ENCODE assay signal across 9 cellular contexts in genomic region chr16:84810518-84811273, GRCh38. TPM values are rescaled to one million over a fixed set of nuclear protein-coding genes. Genes with fewer than 3 reads are reported as not detected.
DNase-seq lines count a peak whose midpoint lies in the region; ATAC-seq and TF ChIP-seq lines count a peak whose summit lies in the region.
"Had no signal": no experiment of that assay in that cellular context is flagged by ENCODE, and none has a peak within 500 bp of the region (broad histone marks: within the 10 kb centered on the region; RNA-seq: fewer than 3 reads in every experiment).

No MANE protein-coding gene starts in this region.

- no CpG with 5 or more reads among the region's 17 CpGs for WGBS in neuronal stem cell (ENCODE audit: extremely low coverage in 2 of 2, insufficient read length in 2 of 2, insufficient replicate concordance in 1 of 2), 2 donors

- no peaks in the 10 kb centered on the region for H3K79me1 ChIP-seq in neuronal stem cell (ENCODE audit: low read depth, low read length)

- no peak overlapping the region for H2BK15ac ChIP-seq in neuronal stem cell (ENCODE audit: low read length)

- TF ChIP-seq CTCF in HL-60 (IDR thresholded peaks at IDR 0.05; ENCODE audit: insufficient read depth, low read length), result no peak

- no peak overlapping the region for H4K8ac ChIP-seq in neuronal stem cell (ENCODE audit: low read depth, low read length)

- H3K27ac Mint-ChIP-seq in activated T-helper 17 cell treated with anti-CD3 and anti-CD28 coated beads, Interleukin-2, amount 50 U/mL, for 72 hours, result peak overlapping the region; percentile 33

- no peaks in the 10 kb centered on the region for H3K27me3 Mint-ChIP-seq in activated T-helper 17 cell treated with anti-CD3 and anti-CD28 coated beads, Interleukin-2, amount 50 U/mL, for 72 hours

- peak; percentile 40 for ATAC-seq in activated T-helper 17 cell treated with anti-CD3 and anti-CD28 coated beads, Interleukin-2, amount 50 U/mL, for 72 hours (replicated peaks)
- ATAC-seq in HG03521 (IDR thresholded peaks at IDR 0.05; ENCODE audit: unreplicated experiment) (no peak), GM21390 (IDR thresholded peaks at IDR 0.05; ENCODE audit: unreplicated experiment) (no peak)

- no peaks in the 10 kb centered on the region for H3K9me3 Mint-ChIP-seq in activated T-helper 17 cell treated with anti-CD3 and anti-CD28 coated beads, Interleukin-2, amount 50 U/mL, for 72 hours

- H3K9me3 ChIP-seq in neuronal stem cell (replicated peaks in 1 of 2; ENCODE audit: control insufficient read depth in 2 of 2, insufficient read depth in 1 of 2, low read depth in 1 of 2, low read length in 2 of 2), result peaks cover 0 to 2% of the 10 kb centered on the region in 2 donors

- H3K18ac ChIP-seq in neuronal stem cell (ENCODE audit: low read length), result no peak overlapping the region

- H2BK12ac ChIP-seq in neuronal stem cell (ENCODE audit: low read length), result no peak overlapping the region

- no peak overlapping the region for H2BK5ac ChIP-seq in neuronal stem cell (ENCODE audit: low read length)

- H2BK120ac ChIP-seq in neuronal stem cell (ENCODE audit: low read depth, low read length), result no peak overlapping the region

- no peak overlapping the region for H4K91ac ChIP-seq in neuronal stem cell (ENCODE audit: low read depth, low read length, poor library complexity)

- peak overlapping the region; percentile 23 for H3K4me3 Mint-ChIP-seq in activated T-helper 17 cell treated with anti-CD3 and anti-CD28 coated beads, Interleukin-2, amount 50 U/mL, for 72 hours

- no peaks in the 10 kb centered on the region for H3K36me3 Mint-ChIP-seq in activated T-helper 17 cell treated with anti-CD3 and anti-CD28 coated beads, Interleukin-2, amount 50 U/mL, for 72 hours (ENCODE audit: low read depth)

- H3K27ac ChIP-seq in HL-60 (replicated peaks) (peak overlapping the region; percentile 44), neuronal stem cell (replicated peaks; ENCODE audit: low read length) (no peak overlapping the region)

- peak; percentile 84 for DNase-seq in EH (ENCODE audit: low read depth)
- peak; percentile 26 to 87 for DNase-seq in HL-60 (ENCODE audit: low read depth in 1 of 2, low spot score in 1 of 2)
- peak; percentile 25 for DNase-seq in pons (ENCODE audit: low spot score)
- no peak for DNase-seq in neuronal stem cell (ENCODE audit: low spot score)
- no peak for DNase-seq in effector CD8-positive, alpha-beta T cell (lab: John Stamatoyannopoulos, UW)
- DNase-seq: NCI-H1417 treated with DMSO at 0.1 percent for 48 hours had no signal

- no peak overlapping the region for H3K4me3 ChIP-seq in HL-60 (replicated peaks; ENCODE audit: insufficient read depth, low read length)
- H3K4me3 ChIP-seq in neuronal stem cell (ENCODE audit: low read length in 2 of 2), result no peak overlapping the region

- no peaks in the 10 kb centered on the region for H3K36me3 ChIP-seq in neuronal stem cell (replicated peaks in 1 of 2; ENCODE audit: control insufficient read depth in 2 of 2, insufficient read depth in 2 of 2, low read length in 2 of 2)

- no peak overlapping the region for H3K4me2 ChIP-seq in neuronal stem cell (ENCODE audit: insufficient read depth, low read length, poor library complexity, severe bottlenecking)

- H3K4me1 Mint-ChIP-seq in activated T-helper 17 cell treated with anti-CD3 and anti-CD28 coated beads, Interleukin-2, amount 50 U/mL, for 72 hours, result peaks cover 4% of the 10 kb centered on the region

- no peaks in the 10 kb centered on the region for H3K4me1 ChIP-seq in neuronal stem cell (ENCODE audit: control insufficient read depth in 2 of 2, insufficient read depth in 1 of 2, low read depth in 1 of 2, low read length in 2 of 2)

- no peak overlapping the region for H3K4ac ChIP-seq in neuronal stem cell (ENCODE audit: low read length)

- H2AK5ac ChIP-seq in neuronal stem cell (ENCODE audit: low read depth, low read length), result no peak overlapping the region

- no peak overlapping the region for H3K9ac ChIP-seq in neuronal stem cell (ENCODE audit: low read depth, low read length, poor library complexity)

- no peak overlapping the region for H3K23ac ChIP-seq in neuronal stem cell (ENCODE audit: low read depth, low read length, poor library complexity)

- no peak overlapping the region for H2AFZ ChIP-seq in neuronal stem cell (ENCODE audit: low read length)

- no peak overlapping the region for H3K14ac ChIP-seq in neuronal stem cell (ENCODE audit: low read length)

- no peaks in the 10 kb centered on the region for H3K27me3 ChIP-seq in HL-60 (ENCODE audit: insufficient read depth, poor library complexity, severe bottlenecking)
- H3K27me3 ChIP-seq in neuronal stem cell (ENCODE audit: control insufficient read depth in 3 of 3, insufficient read depth in 3 of 3, low read depth in 1 of 3, low read length in 3 of 3), result peaks cover 0 to 45% (median 0%) of the 10 kb centered on the region in 3 experiments

RNA-seq across cellular contexts. Expression of gene CRISPLD2, which starts 9.1 kb away (rescaled TPM):
- under 1 TPM; 0.30 to 0.66 TPM for total RNA-seq in activated T-helper 17 cell treated with anti-CD3 and anti-CD28 coated beads, Interleukin-2, amount 50 U/mL, for 72 hours
- 0.14 TPM for polyA plus RNA-seq in neuronal stem cell (2013, experiment 1 of 2)
- 0.12 TPM for polyA plus RNA-seq in neuronal stem cell (2013, experiment 2 of 2)

Comparison
In these comparisons a context has a peak if more than half of its experiments do, and no peak if none do; other contexts are left out.
1. DNase-seq: peak in EH (single experiment), HL-60 (2 of 2) and pons (single experiment); none in neuronal stem cell (single experiment) and effector CD8-positive, alpha-beta T cell (single experiment).